Comparison of ENCODE assay signal across 24 cellular contexts in genomic region chr12:52822771-52823510, GRCh38. TPM values are rescaled to one million over a fixed set of nuclear protein-coding genes. Genes with fewer than 3 reads are reported as not detected.
"Had no signal": no experiment of that assay in that cellular context is flagged by ENCODE, and none has a peak within 500 bp of the region (broad histone marks: within the 10 kb centered on the region; RNA-seq: fewer than 3 reads in every experiment).

No MANE protein-coding gene starts in this region.

- H3K9me3 ChIP-seq: heart left ventricle, neutrophil, right atrium auricular region, sigmoid colon, stomach had no signal

- H3K27ac ChIP-seq: heart left ventricle, neutrophil, right atrium auricular region, sigmoid colon, skin epidermis, stomach had no signal

- FAIRE-seq: endometrium, frontal cortex, islet of Langerhans, urothelium cell line had no signal

- H3K4me1 ChIP-seq: heart left ventricle, right atrium auricular region had no signal

- H3K36me3 ChIP-seq: heart left ventricle, neutrophil, right atrium auricular region, sigmoid colon, stomach had no signal

- DNase-seq: effector memory CD4-positive, alpha-beta T cell; heart left ventricle; hippocampal formation; kidney glomerular epithelial cell; naive thymus-derived CD4-positive, alpha-beta T cell; nephron progenitor cell; sigmoid colon; stimulated activated CD4-positive, alpha-beta T cell treated with anti-CD3 and anti-CD28 coated beads, Interleukin-2, amount 100 ng/mL, for 24 hours; stimulated activated naive CD4-positive, alpha-beta T cell; stomach; substantia nigra had no signal

- H3K4me3 ChIP-seq: heart left ventricle, right atrium auricular region, sigmoid colon, skin epidermis, stomach had no signal

- ATAC-seq: heart left ventricle; left lobe of liver; naive thymus-derived CD4-positive, alpha-beta T cell had no signal

- H3K27me3 ChIP-seq: right atrium auricular region had no signal

RNA-seq across cellular contexts. Expression of gene KRT4, which starts 9.0 kb away (rescaled TPM):
- total RNA-seq: frontal cortex; glomerular endothelial cell; heart left ventricle; left lobe of liver; naive thymus-derived CD4-positive, alpha-beta T cell; osteocyte; right atrium auricular region; sigmoid colon had no signal
- polyA plus RNA-seq: naive thymus-derived CD4-positive, alpha-beta T cell had no signal

RNA-seq across cellular contexts. Expression of gene KRT79, which starts 11.2 kb away (rescaled TPM):
- total RNA-seq: fibroblast of lung; frontal cortex; heart left ventricle; left lobe of liver; mesothelial cell of epicardium; naive thymus-derived CD4-positive, alpha-beta T cell; osteocyte; right atrium auricular region; sigmoid colon; stomach had no signal
- polyA plus RNA-seq: fibroblast of lung; naive thymus-derived CD4-positive, alpha-beta T cell had no signal

RNA-seq across cellular contexts. Expression of gene KRT78, which starts 25.9 kb away (rescaled TPM):
- total RNA-seq: fibroblast of lung; frontal cortex; glomerular endothelial cell; heart left ventricle; left lobe of liver; mesothelial cell of epicardium; naive thymus-derived CD4-positive, alpha-beta T cell; osteocyte; right atrium auricular region; sigmoid colon had no signal
- polyA plus RNA-seq: fibroblast of lung; naive thymus-derived CD4-positive, alpha-beta T cell had no signal

RNA-seq across cellular contexts. Expression of gene KRT3, which starts 27.0 kb away (rescaled TPM):
- total RNA-seq: fibroblast of lung; frontal cortex; heart left ventricle; left lobe of liver; lower leg skin; naive thymus-derived CD4-positive, alpha-beta T cell; osteocyte; right atrium auricular region; sigmoid colon; stomach had no signal
- polyA plus RNA-seq: fibroblast of lung; heart left ventricle; naive thymus-derived CD4-positive, alpha-beta T cell; sigmoid colon had no signal

RNA-seq across cellular contexts. Expression of gene KRT76, which starts 45.8 kb away (rescaled TPM):
- total RNA-seq: fibroblast of lung; frontal cortex; glomerular endothelial cell; heart left ventricle; left lobe of liver; lower leg skin; mesothelial cell of epicardium; naive thymus-derived CD4-positive, alpha-beta T cell; osteocyte; right atrium auricular region; sigmoid colon; stomach had no signal
- polyA plus RNA-seq: fibroblast of lung; heart left ventricle; naive thymus-derived CD4-positive, alpha-beta T cell; sigmoid colon; stomach had no signal
